ENCODE assay signal across 8 cellular contexts in the genomic region with DNA sequence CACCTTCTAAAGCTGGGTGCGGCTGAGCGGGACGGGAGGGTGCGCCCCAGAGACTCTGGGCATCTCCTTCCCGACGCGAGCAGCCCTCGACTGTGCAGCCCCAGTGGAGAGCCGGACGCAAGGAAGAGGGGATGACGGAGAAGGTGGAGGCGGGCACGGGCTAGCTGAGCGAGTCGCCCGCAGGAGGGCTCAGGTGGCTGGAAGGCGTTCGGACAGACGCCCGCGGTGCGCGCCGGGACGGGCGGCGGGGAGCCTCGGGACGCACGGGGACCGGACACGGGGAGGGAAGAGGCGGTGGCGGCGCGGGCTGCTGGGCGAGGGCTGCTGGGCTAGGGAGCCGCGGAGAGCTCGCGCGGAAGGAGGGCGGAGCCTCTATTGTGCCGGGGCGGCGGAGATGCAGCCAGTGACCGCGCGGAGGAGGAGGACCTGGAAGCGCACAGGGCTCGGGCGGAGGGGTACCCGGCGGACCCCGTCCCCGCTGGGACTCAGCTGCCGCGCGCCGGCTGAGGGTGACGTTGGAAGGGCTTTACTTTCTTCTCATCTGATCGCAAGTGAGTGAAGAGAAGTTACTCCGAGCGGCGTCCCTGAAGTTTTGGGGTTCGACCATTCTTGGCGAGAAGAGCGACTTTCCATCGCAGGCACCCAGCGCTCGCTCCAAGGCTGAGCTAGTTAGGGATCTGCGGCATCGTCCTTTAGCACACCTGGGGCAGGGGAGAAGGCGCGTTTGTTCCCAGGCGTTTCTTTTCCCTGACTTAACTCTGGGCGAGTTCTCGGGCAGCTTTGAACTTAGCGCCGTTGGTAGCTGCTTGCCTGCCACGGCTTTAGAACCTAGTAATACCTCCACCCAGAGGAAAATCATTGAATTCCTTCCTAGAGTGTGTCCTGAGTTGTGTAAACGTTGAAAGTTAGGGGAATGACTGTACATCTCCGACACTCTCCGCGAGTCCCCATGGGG. TPM values are rescaled to one million over a fixed set of nuclear protein-coding genes. Genes with fewer than 3 reads are reported as not detected.
DNase-seq lines count a peak whose midpoint lies in the region; ATAC-seq lines count a peak whose summit lies in the region.

Gene OLFML2B (minus strand): TSS at position 323 of the 955 bp plus-strand sequence. CDS start 439 bp downstream, outside the sequence.

- H3K4me1 ChIP-seq in esophagus (ENCODE audit: control insufficient read depth in 2 of 2, insufficient read depth in 2 of 2, low read length in 1 of 2) (peaks cover 3 to 7% of the 10 kb centered on the region in 2 donors), mononuclear cell (ENCODE audit: insufficient read depth, low read length) (peaks cover 19% of the 10 kb centered on the region)

- no peaks in the 10 kb centered on the region for H3K9me3 ChIP-seq in esophagus (ENCODE audit: control insufficient read depth in 2 of 2, insufficient read depth in 1 of 2, low read depth in 1 of 2, low read length in 1 of 2)
- H3K9me3 ChIP-seq in mononuclear cell (ENCODE audit: low read depth, low read length): no peaks in the 10 kb centered on the region

- ATAC-seq in HG03108 (IDR thresholded peaks at IDR 0.05; ENCODE audit: unreplicated experiment) (peak; percentile 57), HG03280 (IDR thresholded peaks at IDR 0.05; ENCODE audit: unreplicated experiment) (no peak)
- peak; percentile 68 for ATAC-seq in stimulated activated memory B cell treated with anti-CD40 and anti-IgM and Interleukin-4, amounts not matched to agents 10 μg/mL and 1 μg/mL and 100 μg/mL, for 72 hours

- WGBS in esophagus, 2 donors: 1% methylated on average over 71 to 85 of the region's 85 CpGs

- H3K9me3 Mint-ChIP-seq in stimulated activated memory B cell treated with anti-CD40 and anti-IgM and Interleukin-4, amounts not matched to agents 10 μg/mL and 1 μg/mL and 100 μg/mL, for 72 hours: no peaks in the 10 kb centered on the region

- H3K4me3 Mint-ChIP-seq in stimulated activated memory B cell treated with anti-CD40 and anti-IgM and Interleukin-4, amounts not matched to agents 10 μg/mL and 1 μg/mL and 100 μg/mL, for 72 hours: peak within 1 kb of the TSS; percentile 85

- peaks cover 49% of the 10 kb centered on the region for H3K27me3 Mint-ChIP-seq in stimulated activated memory B cell treated with anti-CD40 and anti-IgM and Interleukin-4, amounts not matched to agents 10 μg/mL and 1 μg/mL and 100 μg/mL, for 72 hours

- H3K4me1 Mint-ChIP-seq in stimulated activated memory B cell treated with anti-CD40 and anti-IgM and Interleukin-4, amounts not matched to agents 10 μg/mL and 1 μg/mL and 100 μg/mL, for 72 hours: peaks cover 15% of the 10 kb centered on the region

- DNase-seq in NOMO-1 (lab: John Stamatoyannopoulos, UW; ENCODE audit: unreplicated experiment in 2 of 2): peak; percentile 44 to 61
- peak; percentile 23 for DNase-seq in activated T-cell treated with anti-CD3 and anti-CD28 coated beads for 4 hours

- no peaks in the 10 kb centered on the region for H3K36me3 ChIP-seq in esophagus (ENCODE audit: control insufficient read depth in 2 of 2, insufficient read depth in 2 of 2, low read length in 1 of 2)

- H3K4me3 ChIP-seq in GM08714 (ENCODE audit: low read length) (peak within 1 kb of the TSS; percentile 77), esophagus (ENCODE audit: low read depth in 1 of 2, low read length in 2 of 2) (peak within 1 kb of the TSS; percentile 56), mononuclear cell (ENCODE audit: low read length) (peak within 1 kb of the TSS; percentile 44)

- H3K36me3 Mint-ChIP-seq in stimulated activated memory B cell treated with anti-CD40 and anti-IgM and Interleukin-4, amounts not matched to agents 10 μg/mL and 1 μg/mL and 100 μg/mL, for 72 hours: no peaks in the 10 kb centered on the region

- H3K27ac Mint-ChIP-seq in stimulated activated memory B cell treated with anti-CD40 and anti-IgM and Interleukin-4, amounts not matched to agents 10 μg/mL and 1 μg/mL and 100 μg/mL, for 72 hours: no peak within 1 kb of the TSS

- H3K27me3 ChIP-seq in esophagus (ENCODE audit: control insufficient read depth in 1 of 2, insufficient read depth in 2 of 2, low read length in 2 of 2): no peaks in the 10 kb centered on the region
- peaks cover 33% of the 10 kb centered on the region for H3K27me3 ChIP-seq in mononuclear cell (ENCODE audit: insufficient read depth, low read length)

- H3K27ac ChIP-seq in esophagus (ENCODE audit: low read depth in 2 of 2, low read length in 1 of 2): peak within 1 kb of the TSS in 1 of 2 donors; percentile 15

RNA-seq across cellular contexts. Expression of gene OLFML2B, which starts in this region (rescaled TPM):
- polyA plus RNA-seq in esophagus: under 1 TPM; 0.29 to 0.66 TPM
- total RNA-seq in mononuclear cell: 0.10 TPM
